ENCODE assay signal across 8 cellular contexts in the genomic region with DNA sequence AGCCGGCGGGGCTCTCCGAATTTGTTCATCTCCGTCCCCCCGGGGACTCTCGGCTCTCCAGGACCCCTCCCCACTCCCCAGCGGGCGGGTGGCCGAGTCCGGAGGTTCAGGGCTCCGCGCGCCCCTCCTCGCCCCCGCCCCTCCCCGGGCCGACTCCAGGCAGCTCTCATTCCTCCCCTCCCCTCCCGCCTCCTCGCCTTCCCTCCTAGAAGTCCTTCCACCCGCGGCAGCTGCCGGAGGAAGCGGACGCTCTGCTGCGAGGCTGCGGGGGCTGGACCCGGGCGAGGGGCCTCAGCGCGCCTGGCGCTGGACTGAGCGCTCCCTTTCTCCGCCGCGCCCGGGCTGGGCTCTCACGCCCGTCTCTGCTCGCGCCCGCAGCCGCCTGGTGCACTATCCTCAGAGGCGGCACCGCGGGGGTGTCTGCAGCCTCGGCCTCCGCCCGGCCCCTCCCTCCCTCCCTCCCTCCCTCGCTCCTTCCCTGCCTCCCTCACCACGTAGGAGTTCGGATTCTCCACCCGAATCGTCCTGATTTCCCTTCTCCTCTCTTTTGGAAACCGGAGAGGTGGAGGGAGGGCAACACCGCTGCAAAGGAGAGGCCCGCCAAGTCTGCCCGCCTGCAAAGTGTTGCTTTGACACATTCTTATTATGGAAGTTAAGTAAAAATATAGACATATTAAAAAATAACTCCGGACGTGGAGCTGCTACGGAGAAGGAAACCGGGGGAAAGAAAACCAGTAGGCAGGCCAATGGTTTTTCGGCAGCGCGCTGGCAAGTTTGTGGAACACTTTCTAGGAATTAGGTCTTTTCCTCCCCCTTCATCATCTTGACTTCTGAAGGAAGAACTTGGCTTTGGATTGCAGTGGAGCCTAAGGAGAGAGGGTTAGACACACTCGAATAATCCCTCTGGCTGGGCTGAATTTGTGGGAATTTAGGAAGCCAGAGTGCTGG. TPM values are rescaled to one million over a fixed set of nuclear protein-coding genes. Genes with fewer than 3 reads are reported as not detected.
A peak's percentile ranks its signal among the peaks of the same experiment; 100 is the strongest.
DNase-seq lines count a peak whose midpoint lies in the region; ATAC-seq and TF ChIP-seq lines count a peak whose summit lies in the region.

A gene with protein sequence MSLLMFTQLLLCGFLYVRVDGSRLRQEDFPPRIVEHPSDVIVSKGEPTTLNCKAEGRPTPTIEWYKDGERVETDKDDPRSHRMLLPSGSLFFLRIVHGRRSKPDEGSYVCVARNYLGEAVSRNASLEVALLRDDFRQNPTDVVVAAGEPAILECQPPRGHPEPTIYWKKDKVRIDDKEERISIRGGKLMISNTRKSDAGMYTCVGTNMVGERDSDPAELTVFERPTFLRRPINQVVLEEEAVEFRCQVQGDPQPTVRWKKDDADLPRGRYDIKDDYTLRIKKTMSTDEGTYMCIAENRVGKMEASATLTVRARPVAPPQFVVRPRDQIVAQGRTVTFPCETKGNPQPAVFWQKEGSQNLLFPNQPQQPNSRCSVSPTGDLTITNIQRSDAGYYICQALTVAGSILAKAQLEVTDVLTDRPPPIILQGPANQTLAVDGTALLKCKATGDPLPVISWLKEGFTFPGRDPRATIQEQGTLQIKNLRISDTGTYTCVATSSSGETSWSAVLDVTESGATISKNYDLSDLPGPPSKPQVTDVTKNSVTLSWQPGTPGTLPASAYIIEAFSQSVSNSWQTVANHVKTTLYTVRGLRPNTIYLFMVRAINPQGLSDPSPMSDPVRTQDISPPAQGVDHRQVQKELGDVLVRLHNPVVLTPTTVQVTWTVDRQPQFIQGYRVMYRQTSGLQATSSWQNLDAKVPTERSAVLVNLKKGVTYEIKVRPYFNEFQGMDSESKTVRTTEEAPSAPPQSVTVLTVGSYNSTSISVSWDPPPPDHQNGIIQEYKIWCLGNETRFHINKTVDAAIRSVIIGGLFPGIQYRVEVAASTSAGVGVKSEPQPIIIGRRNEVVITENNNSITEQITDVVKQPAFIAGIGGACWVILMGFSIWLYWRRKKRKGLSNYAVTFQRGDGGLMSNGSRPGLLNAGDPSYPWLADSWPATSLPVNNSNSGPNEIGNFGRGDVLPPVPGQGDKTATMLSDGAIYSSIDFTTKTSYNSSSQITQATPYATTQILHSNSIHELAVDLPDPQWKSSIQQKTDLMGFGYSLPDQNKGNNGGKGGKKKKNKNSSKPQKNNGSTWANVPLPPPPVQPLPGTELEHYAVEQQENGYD (N-terminal part only) (plus strand): TSS at position 494 of the 948 bp plus-strand sequence. CDS start 687 bp downstream, outside the sequence.

- no peaks in the 10 kb centered on the region for H3K36me3 Mint-ChIP-seq in mesothelial cell of epicardium
- H3K36me3 Mint-ChIP-seq in activated naive CD4-positive, alpha-beta T cell treated with anti-CD3 and anti-CD28 coated beads, Interleukin-2, amount 10 ng/mL, durations not matched to agents 7 days and 5 days: peaks cover 2% of the 10 kb centered on the region
- peaks cover 0 to 8% (median 0%) of the 10 kb centered on the region in 5 donors for H3K36me3 Mint-ChIP-seq in naive thymus-derived CD4-positive, alpha-beta T cell

- peaks cover 26% of the 10 kb centered on the region for H3K4me1 Mint-ChIP-seq in mesothelial cell of epicardium
- no peaks in the 10 kb centered on the region for H3K4me1 Mint-ChIP-seq in activated naive CD4-positive, alpha-beta T cell treated with anti-CD3 and anti-CD28 coated beads, Interleukin-2, amount 10 ng/mL, durations not matched to agents 7 days and 5 days
- peaks cover 0 to 6% (median 0%) of the 10 kb centered on the region in 7 donors for H3K4me1 Mint-ChIP-seq in naive thymus-derived CD4-positive, alpha-beta T cell

- CTCF ChIA-PET in activated naive CD4-positive, alpha-beta T cell treated with anti-CD3 and anti-CD28 coated beads, Interleukin-2, amount 10 ng/mL, durations not matched to agents 7 days and 5 days (lab: Charles Lee): no interaction called here
- CTCF ChIA-PET in naive thymus-derived CD4-positive, alpha-beta T cell (lab: Charles Lee): no interaction called here

- TF ChIP-seq CTCF in mesothelial cell of epicardium (IDR thresholded peaks at IDR 0.05; ENCODE audit: unreplicated experiment): no peak

- no peaks in the 10 kb centered on the region for H3K4me1 ChIP-seq in ectodermal cell (ENCODE audit: control insufficient read depth, insufficient read depth, low read length)
- no peaks in the 10 kb centered on the region for H3K4me1 ChIP-seq in naive thymus-derived CD4-positive, alpha-beta T cell (ENCODE audit: control insufficient read depth in 2 of 2, insufficient read depth in 2 of 2, low read length in 2 of 2)

- H3K27me3 ChIP-seq in ectodermal cell (ENCODE audit: control insufficient read depth, insufficient read depth, low read length, poor library complexity, severe bottlenecking): peaks cover 21% of the 10 kb centered on the region
- no peaks in the 10 kb centered on the region for H3K27me3 ChIP-seq in naive thymus-derived CD4-positive, alpha-beta T cell (ENCODE audit: control insufficient read depth in 2 of 2, insufficient read depth in 2 of 2, low read length in 2 of 2)

- peak within 1 kb of the TSS; percentile 63 for H3K4me3 ChIP-seq in ectodermal cell (ENCODE audit: insufficient read depth, low read depth, low read length)
- H3K4me3 ChIP-seq in naive thymus-derived CD4-positive, alpha-beta T cell (ENCODE audit: low read length): no peak within 1 kb of the TSS

- intact Hi-C loops in naive thymus-derived CD4-positive, alpha-beta T cell (cut with micrococcal nuclease): no loop called here

- H3K9me3 ChIP-seq in ectodermal cell (ENCODE audit: control insufficient read depth, low read length): no peaks in the 10 kb centered on the region
- no peaks in the 10 kb centered on the region for H3K9me3 ChIP-seq in naive thymus-derived CD4-positive, alpha-beta T cell (ENCODE audit: control insufficient read depth in 2 of 3, low read length in 3 of 3)

- peaks cover 23% of the 10 kb centered on the region for H3K27me3 Mint-ChIP-seq in mesothelial cell of epicardium (ENCODE audit: low read depth)
- peaks cover 35% of the 10 kb centered on the region for H3K27me3 Mint-ChIP-seq in activated naive CD4-positive, alpha-beta T cell treated with anti-CD3 and anti-CD28 coated beads, Interleukin-2, amount 10 ng/mL, durations not matched to agents 7 days and 5 days
- H3K27me3 Mint-ChIP-seq in naive thymus-derived CD4-positive, alpha-beta T cell: peaks cover 29 to 44% (median 35%) of the 10 kb centered on the region in 5 donors

- no peaks in the 10 kb centered on the region for H3K9me3 Mint-ChIP-seq in mesothelial cell of epicardium
- no peaks in the 10 kb centered on the region for H3K9me3 Mint-ChIP-seq in activated naive CD4-positive, alpha-beta T cell treated with anti-CD3 and anti-CD28 coated beads, Interleukin-2, amount 10 ng/mL, durations not matched to agents 7 days and 5 days
- peaks cover 0 to 20% (median 7%) of the 10 kb centered on the region in 11 donors for H3K9me3 Mint-ChIP-seq in naive thymus-derived CD4-positive, alpha-beta T cell

- peak within 1 kb of the TSS; percentile 85 for H3K4me3 Mint-ChIP-seq in mesothelial cell of epicardium
- no peak within 1 kb of the TSS for H3K4me3 Mint-ChIP-seq in activated naive CD4-positive, alpha-beta T cell treated with anti-CD3 and anti-CD28 coated beads, Interleukin-2, amount 10 ng/mL, durations not matched to agents 7 days and 5 days
- H3K4me3 Mint-ChIP-seq in naive thymus-derived CD4-positive, alpha-beta T cell: peak within 1 kb of the TSS in 1 of 10 donors; percentile 25

- DNase-seq in EH (ENCODE audit: low read depth): peak; percentile 9
- peak; percentile 45 for DNase-seq in NCI-H510A treated with DMSO at 0.1 percent for 48 hours (lab: John Stamatoyannopoulos, UW)
- peak; percentile 56 to 78 for DNase-seq in mesothelial cell of epicardium (ENCODE audit: low spot score in 2 of 2, unreplicated experiment in 2 of 2)
- DNase-seq in activated naive CD4-positive, alpha-beta T cell treated with anti-CD3 and anti-CD28 coated beads, Interleukin-2, amount 10 ng/mL, durations not matched to agents 7 days and 5 days: no peak
- DNase-seq in naive thymus-derived CD4-positive, alpha-beta T cell: no peak
- no peak for DNase-seq in MV-4-11 (lab: John Stamatoyannopoulos, UW)

- H3K27ac ChIP-seq in ectodermal cell (ENCODE audit: insufficient read depth, low read depth, low read length, poor library complexity, severe bottlenecking): peak within 1 kb of the TSS; percentile 45
- H3K27ac ChIP-seq in naive thymus-derived CD4-positive, alpha-beta T cell (ENCODE audit: low read depth, low read length): no peak within 1 kb of the TSS

- POLR2A ChIA-PET in naive thymus-derived CD4-positive, alpha-beta T cell (lab: Charles Lee): no interaction called here

- H3K27ac Mint-ChIP-seq in mesothelial cell of epicardium: peak within 1 kb of the TSS; percentile 90
- H3K27ac Mint-ChIP-seq in activated naive CD4-positive, alpha-beta T cell treated with anti-CD3 and anti-CD28 coated beads, Interleukin-2, amount 10 ng/mL, durations not matched to agents 7 days and 5 days: no peak within 1 kb of the TSS
- peak within 1 kb of the TSS in 1 of 9 donors; percentile 10 for H3K27ac Mint-ChIP-seq in naive thymus-derived CD4-positive, alpha-beta T cell

- no peaks in the 10 kb centered on the region for H3K36me3 ChIP-seq in ectodermal cell (ENCODE audit: control insufficient read depth, insufficient read depth, low read length)
- H3K36me3 ChIP-seq in naive thymus-derived CD4-positive, alpha-beta T cell (ENCODE audit: control insufficient read depth in 2 of 3, insufficient read depth in 3 of 3, low read length in 3 of 3): no peaks in the 10 kb centered on the region

- no peak for ATAC-seq in naive thymus-derived CD4-positive, alpha-beta T cell
- no peak for ATAC-seq in GM19455 (IDR thresholded peaks at IDR 0.05; ENCODE audit: unreplicated experiment)

- WGBS in ectodermal cell, 2 experiments: 0 to 1% methylated on average over 60 to 65 of the region's 65 CpGs

RNA-seq across cellular contexts. Expression of the gene that starts here (rescaled TPM):
- 8.2 TPM for polyA plus RNA-seq in ectodermal cell (2013, experiment 1 of 4)
- polyA plus RNA-seq in ectodermal cell (2013, experiment 2 of 4): 8.7 TPM
- 8.1 TPM for polyA plus RNA-seq in ectodermal cell (2013, experiment 3 of 4)
- 10.3 TPM for polyA plus RNA-seq in ectodermal cell (2013, experiment 4 of 4)
- 82.3 to 90.3 TPM (median 82.4 TPM) in 3 replicates for total RNA-seq in mesothelial cell of epicardium
- not detected for total RNA-seq in naive thymus-derived CD4-positive, alpha-beta T cell
- not detected for polyA plus RNA-seq in naive thymus-derived CD4-positive, alpha-beta T cell

Comparison
In these comparisons a context has a peak if more than half of its experiments do, and no peak if none do; other contexts are left out.
1. RNA of the gene that starts here (total RNA-seq): 82.3 to 90.3 TPM in mesothelial cell of epicardium; not detected in naive thymus-derived CD4-positive, alpha-beta T cell; every median in the first group is over 10 times any median in the second.
2. DNase-seq: peak in EH (single experiment), NCI-H510A treated with DMSO at 0.1 percent for 48 hours (single experiment) and mesothelial cell of epicardium (2 of 2); none in activated naive CD4-positive, alpha-beta T cell treated with anti-CD3 and anti-CD28 coated beads, Interleukin-2, amount 10 ng/mL, durations not matched to agents 7 days and 5 days (single experiment), naive thymus-derived CD4-positive, alpha-beta T cell (0 of 9) and MV-4-11 (single experiment).